ENCODE assay signal across 34 cellular contexts in genomic region chr16:6667393-6667792, GRCh38.
"Had no signal": no experiment of that assay in that cellular context is flagged by ENCODE, and none has a peak within 500 bp of the region (broad histone marks: within the 10 kb centered on the region; RNA-seq: fewer than 3 reads in every experiment).

No MANE protein-coding gene starts in this region.

- H3K9me3 Mint-ChIP-seq: activated naive CD4-positive, alpha-beta T cell treated with anti-CD3 and anti-CD28 coated beads, Interleukin-2, amount 50 U/mL, for 24 hours; activated naive CD8-positive, alpha-beta T cell treated with anti-CD3 and anti-CD28 coated beads, Interleukin-2, amount 10 ng/mL, durations not matched to agents 7 days and 5 days; activated naive CD8-positive, alpha-beta T cell treated with anti-CD3 and anti-CD28 coated beads, Interleukin-2, amount 50 U/mL, for 24 hours; activated T-helper 1 cell treated with anti-CD3 and anti-CD28 coated beads, Interleukin-12 subunit alpha, Interleukin-12 subunit beta, Interleukin-2, Interleukin-4 antibody, amounts not matched to agents 30 ng/mL and 10 ng/mL and 1 ng/mL, durations not matched to agents 14 hours and 24 hours and 36 hours had no signal

- H3K4me3 Mint-ChIP-seq: activated naive CD4-positive, alpha-beta T cell treated with anti-CD3 and anti-CD28 coated beads for 36 hours; activated naive CD4-positive, alpha-beta T cell treated with anti-CD3 and anti-CD28 coated beads, Interleukin-2, amount 10 ng/mL, durations not matched to agents 7 days and 5 days; activated naive CD4-positive, alpha-beta T cell treated with anti-CD3 and anti-CD28 coated beads, Interleukin-2, amount 50 U/mL, for 24 hours; activated naive CD8-positive, alpha-beta T cell; activated naive CD8-positive, alpha-beta T cell treated with anti-CD3 and anti-CD28 coated beads for 36 hours; activated naive CD8-positive, alpha-beta T cell treated with anti-CD3 and anti-CD28 coated beads, Interleukin-2, amount 10 ng/mL, durations not matched to agents 7 days and 5 days; activated naive CD8-positive, alpha-beta T cell treated with anti-CD3 and anti-CD28 coated beads, Interleukin-2, amount 50 U/mL, for 24 hours; activated T-cell treated with anti-CD3 and anti-CD28 coated beads, Interleukin-2, amount 50 U/mL, for 24 hours; activated T-cell treated with anti-CD3 and anti-CD28 coated beads, Interleukin-2, amount 50 U/mL, for 4 hours; activated T-cell treated with anti-CD3 and anti-CD28 coated beads, Interleukin-2, amount 50 U/mL, for 72 hours; activated T-helper 1 cell treated with anti-CD3 and anti-CD28 coated beads, Interleukin-12 subunit alpha, Interleukin-12 subunit beta, Interleukin-2, Interleukin-4 antibody, amounts not matched to agents 30 ng/mL and 10 ng/mL and 1 ng/mL, durations not matched to agents 14 hours and 24 hours and 36 hours; activated T-helper 17 cell treated with anti-CD3 and anti-CD28 coated beads, Interleukin-2, amount 50 U/mL, for 72 hours; brain; central memory CD8-positive, alpha-beta T cell had no signal

- DNase-seq: activated effector memory CD4-positive, alpha-beta T cell treated with anti-CD3 and anti-CD28 coated beads, Interleukin-2, amount 50 U/mL, for 16 hours; activated gamma-delta T cell; activated gamma-delta T cell treated with Interleukin-2 at 50 U/mL for 16 hours; activated naive CD4-positive, alpha-beta T cell; activated naive CD4-positive, alpha-beta T cell treated with anti-CD3 and anti-CD28 coated beads for 36 hours; activated naive CD4-positive, alpha-beta T cell treated with anti-CD3 and anti-CD28 coated beads, Interleukin-2, amount 10 ng/mL, durations not matched to agents 7 days and 5 days; activated naive CD4-positive, alpha-beta T cell treated with anti-CD3 and anti-CD28 coated beads, Interleukin-2, amount 50 U/mL, for 16 hours; activated naive CD4-positive, alpha-beta T cell treated with Interleukin-2 at 50 U/mL for 16 hours; activated naive CD8-positive, alpha-beta T cell treated with anti-CD3 and anti-CD28 coated beads for 36 hours; activated naive CD8-positive, alpha-beta T cell treated with anti-CD3 and anti-CD28 coated beads, Interleukin-2, amount 10 ng/mL, durations not matched to agents 7 days and 5 days; activated naive CD8-positive, alpha-beta T cell treated with anti-CD3 and anti-CD28 coated beads, Interleukin-2, amount 50 U/mL, for 24 hours; activated T-cell treated with anti-CD3 and anti-CD28 coated beads, Interleukin-2, amount 50 U/mL, for 1 hour; activated T-cell treated with anti-CD3 and anti-CD28 coated beads, Interleukin-2, amount 50 U/mL, for 24 hours; activated T-cell treated with anti-CD3 and anti-CD28 coated beads, Interleukin-2, amount 50 U/mL, for 4 hours; activated T-cell treated with anti-CD3 and anti-CD28 coated beads, Interleukin-2, amount 50 U/mL, for 48 hours; activated T-cell treated with anti-CD3 and anti-CD28 coated beads, Interleukin-2, amount 50 U/mL, for 72 hours; adrenal gland; amniotic stem cell; amygdala; anterior cingulate cortex; aorta; body of pancreas; brain microvascular endothelial cell; caudate nucleus; central memory CD4-positive, alpha-beta T cell; cerebellar nuclear complex had no signal

- H3K4me1 Mint-ChIP-seq: activated naive CD4-positive, alpha-beta T cell treated with anti-CD3 and anti-CD28 coated beads, Interleukin-2, amount 10 ng/mL, durations not matched to agents 7 days and 5 days; activated naive CD4-positive, alpha-beta T cell treated with anti-CD3 and anti-CD28 coated beads, Interleukin-2, amount 50 U/mL, for 24 hours; activated naive CD8-positive, alpha-beta T cell treated with anti-CD3 and anti-CD28 coated beads for 36 hours; activated naive CD8-positive, alpha-beta T cell treated with anti-CD3 and anti-CD28 coated beads, Interleukin-2, amount 10 ng/mL, durations not matched to agents 7 days and 5 days; activated naive CD8-positive, alpha-beta T cell treated with anti-CD3 and anti-CD28 coated beads, Interleukin-2, amount 50 U/mL, for 24 hours; activated T-helper 17 cell treated with anti-CD3 and anti-CD28 coated beads, Interleukin-2, amount 50 U/mL, for 72 hours; brain; central memory CD8-positive, alpha-beta T cell had no signal

- H3K27ac Mint-ChIP-seq: activated naive CD4-positive, alpha-beta T cell treated with anti-CD3 and anti-CD28 coated beads for 36 hours; activated naive CD4-positive, alpha-beta T cell treated with anti-CD3 and anti-CD28 coated beads, Interleukin-2, amount 10 ng/mL, durations not matched to agents 7 days and 5 days; activated naive CD4-positive, alpha-beta T cell treated with anti-CD3 and anti-CD28 coated beads, Interleukin-2, amount 50 U/mL, for 24 hours; activated naive CD4-positive, alpha-beta T cell treated with anti-CD3 and anti-CD28 coated beads, Interleukin-2, amount 50 U/mL, for 72 hours; activated naive CD8-positive, alpha-beta T cell; activated naive CD8-positive, alpha-beta T cell treated with anti-CD3 and anti-CD28 coated beads for 36 hours; activated naive CD8-positive, alpha-beta T cell treated with anti-CD3 and anti-CD28 coated beads, Interleukin-2, amount 10 ng/mL, durations not matched to agents 7 days and 5 days; activated naive CD8-positive, alpha-beta T cell treated with anti-CD3 and anti-CD28 coated beads, Interleukin-2, amount 50 U/mL, for 24 hours; activated T-cell treated with anti-CD3 and anti-CD28 coated beads, Interleukin-2, amount 50 U/mL, for 24 hours; activated T-cell treated with anti-CD3 and anti-CD28 coated beads, Interleukin-2, amount 50 U/mL, for 72 hours; activated T-helper 1 cell treated with anti-CD3 and anti-CD28 coated beads, Interleukin-12 subunit alpha, Interleukin-12 subunit beta, Interleukin-2, Interleukin-4 antibody, amounts not matched to agents 30 ng/mL and 10 ng/mL and 1 ng/mL, durations not matched to agents 14 hours and 24 hours and 36 hours; activated T-helper 17 cell treated with anti-CD3 and anti-CD28 coated beads, Interleukin-2, amount 50 U/mL, for 72 hours; activated T-helper 2 cell treated with anti-CD3 and anti-CD28 coated beads, Interferon-gamma antibody, Interleukin-2, Interleukin-4, amounts not matched to agents 10 μg/mL and 5 μg/mL and 100 μg/mL, durations not matched to agents 14 hours and 24 hours and 36 hours; brain had no signal

- H3K27me3 Mint-ChIP-seq: activated naive CD4-positive, alpha-beta T cell treated with anti-CD3 and anti-CD28 coated beads, Interleukin-2, amount 10 ng/mL, durations not matched to agents 7 days and 5 days; activated naive CD4-positive, alpha-beta T cell treated with anti-CD3 and anti-CD28 coated beads, Interleukin-2, amount 50 U/mL, for 24 hours; activated naive CD8-positive, alpha-beta T cell; activated naive CD8-positive, alpha-beta T cell treated with anti-CD3 and anti-CD28 coated beads for 36 hours; activated naive CD8-positive, alpha-beta T cell treated with anti-CD3 and anti-CD28 coated beads, Interleukin-2, amount 10 ng/mL, durations not matched to agents 7 days and 5 days; activated naive CD8-positive, alpha-beta T cell treated with anti-CD3 and anti-CD28 coated beads, Interleukin-2, amount 50 U/mL, for 24 hours; activated T-cell treated with anti-CD3 and anti-CD28 coated beads, Interleukin-2, amount 50 U/mL, for 24 hours; activated T-helper 17 cell treated with anti-CD3 and anti-CD28 coated beads, Interleukin-2, amount 50 U/mL, for 72 hours; central memory CD8-positive, alpha-beta T cell had no signal

- H3K36me3 Mint-ChIP-seq: activated naive CD4-positive, alpha-beta T cell treated with anti-CD3 and anti-CD28 coated beads, Interleukin-2, amount 10 ng/mL, durations not matched to agents 7 days and 5 days; activated naive CD4-positive, alpha-beta T cell treated with anti-CD3 and anti-CD28 coated beads, Interleukin-2, amount 50 U/mL, for 24 hours; activated naive CD4-positive, alpha-beta T cell treated with anti-CD3 and anti-CD28 coated beads, Interleukin-2, amount 50 U/mL, for 72 hours; activated naive CD8-positive, alpha-beta T cell; activated naive CD8-positive, alpha-beta T cell treated with anti-CD3 and anti-CD28 coated beads for 36 hours; activated naive CD8-positive, alpha-beta T cell treated with anti-CD3 and anti-CD28 coated beads, Interleukin-2, amount 10 ng/mL, durations not matched to agents 7 days and 5 days; brain had no signal
